8 cellular contexts compared by ENCODE assay signal in the genomic region with DNA sequence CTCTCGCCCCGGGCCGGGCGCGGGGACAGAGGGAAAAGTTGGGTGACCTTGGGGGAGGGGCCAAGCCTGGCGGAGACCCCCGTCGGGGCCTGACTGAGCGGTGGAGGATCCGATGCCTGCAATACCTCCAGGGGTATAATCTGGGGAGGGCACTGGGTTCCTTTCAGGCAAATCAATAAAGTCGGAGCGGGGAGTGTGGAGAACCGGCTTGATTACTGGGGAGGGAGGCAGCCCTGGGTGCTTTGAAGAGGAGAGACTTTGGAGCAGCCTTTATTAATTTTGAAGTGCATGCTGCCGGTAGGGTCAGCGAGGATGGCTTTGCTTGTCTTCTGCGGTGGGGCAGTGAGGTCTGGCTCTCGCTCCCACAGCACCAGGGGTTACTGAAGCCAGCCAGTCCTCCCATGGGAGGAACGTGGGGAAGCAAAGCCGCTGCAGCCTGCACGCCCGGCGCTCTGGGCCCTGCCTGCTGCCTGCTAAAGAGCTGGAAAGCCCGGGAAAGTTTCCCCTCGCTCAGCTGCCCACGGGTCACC. TPM values are rescaled to one million over a fixed set of nuclear protein-coding genes. Genes with fewer than 3 reads are reported as not detected.
A peak's percentile ranks its signal among the peaks of the same experiment; 100 is the strongest.
DNase-seq lines count a peak whose midpoint lies in the region; ATAC-seq and TF ChIP-seq lines count a peak whose summit lies in the region.

No MANE protein-coding gene starts in this region.

- peak overlapping the region; percentile 51 to 79 (median 57) for H3K4me3 ChIP-seq in breast epithelium
- H3K4me3 ChIP-seq in right lobe of liver: peak overlapping the region; percentile 11 to 44 (median 12)
- H3K4me3 ChIP-seq in urinary bladder (ENCODE audit: low read depth, low read length): peak overlapping the region; percentile 67

- no peak for TF ChIP-seq POLR2A in breast epithelium (IDR thresholded peaks at IDR 0.05)
- no peak for TF ChIP-seq POLR2A in right lobe of liver (IDR thresholded peaks at IDR 0.05)

- H3K4me1 Mint-ChIP-seq in MCF 10A (ENCODE audit: insufficient read depth, unreplicated experiment): no peaks in the 10 kb centered on the region

- BruUV-seq in MCF 10A (replicated peaks; lab: Mats Ljungman, UMichigan): no TSS peak

- CTCF ChIA-PET in MCF 10A (lab: Yijun Ruan, JAX): interaction anchor here (0.7 to 1.8 kb wide), 2 partner anchors 12 to 50 kb away, joined by 3 to 7 read pairs; no protein-coding TSS in a partner anchor

- H3K27me3 Mint-ChIP-seq in MCF 10A (ENCODE audit: insufficient read depth, unreplicated experiment): peaks cover 65% of the 10 kb centered on the region

- no peak overlapping the region for H3K27ac Mint-ChIP-seq in MCF 10A (ENCODE audit: low read depth, unreplicated experiment)

- POLR2A ChIA-PET in MCF 10A (lab: Yijun Ruan, JAX): no interaction called here

- H3K36me3 Mint-ChIP-seq in MCF 10A (ENCODE audit: insufficient read depth, unreplicated experiment): no peaks in the 10 kb centered on the region

- H3K4me3 Mint-ChIP-seq in MCF 10A (ENCODE audit: unreplicated experiment): no peak overlapping the region

- intact Hi-C loops in breast epithelium (cut with DNase I; ENCODE audit: low total_unique reads) (no loop called here), MCF 10A (cut with micrococcal nuclease) (no loop called here), right lobe of liver (cut with DNase I) (no loop called here)

- H3K4me1 ChIP-seq in breast epithelium (peaks cover 0 to 5% of the 10 kb centered on the region in 2 donors), right lobe of liver (peaks cover 0 to 4% (median 0%) of the 10 kb centered on the region in 4 donors), urinary bladder (ENCODE audit: insufficient read depth) (no peaks in the 10 kb centered on the region)

- no peak overlapping the region for H3K27ac ChIP-seq in breast epithelium
- no peak overlapping the region for H3K27ac ChIP-seq in right lobe of liver
- no peak overlapping the region for H3K27ac ChIP-seq in urinary bladder (ENCODE audit: low read depth)

- H3K36me3 ChIP-seq in breast epithelium: no peaks in the 10 kb centered on the region
- no peaks in the 10 kb centered on the region for H3K36me3 ChIP-seq in right lobe of liver
- no peaks in the 10 kb centered on the region for H3K36me3 ChIP-seq in urinary bladder (ENCODE audit: insufficient read depth)

- H3K9me3 ChIP-seq in breast epithelium (no peaks in the 10 kb centered on the region), right lobe of liver (no peaks in the 10 kb centered on the region)

- H3K27me3 ChIP-seq in breast epithelium (peaks cover 0 to 20% of the 10 kb centered on the region in 2 donors), right lobe of liver (no peaks in the 10 kb centered on the region)

- ATAC-seq in right lobe of liver (peak; percentile 42 to 55 (median 48)), HG03108 (IDR thresholded peaks at IDR 0.05; ENCODE audit: unreplicated experiment) (no peak)

- peaks cover 8% of the 10 kb centered on the region for H3K9me3 Mint-ChIP-seq in MCF 10A (ENCODE audit: unreplicated experiment)

- TF ChIP-seq CTCF in breast epithelium (IDR thresholded peaks at IDR 0.05) (no peak), MCF 10A (IDR thresholded peaks at IDR 0.05; ENCODE audit: unreplicated experiment) (no peak), right lobe of liver (IDR thresholded peaks at IDR 0.05) (no peak)

- 6% methylated on average over 6 of the region's 25 CpGs for WGBS in right lobe of liver (ENCODE audit: insufficient coverage, low coverage, low lambda C conversion rate, missing lambda C conversion rate)
- 2% methylated on average over 25 of the region's 25 CpGs for WGBS in urinary bladder

- DNase-seq in breast epithelium (ENCODE audit: low spot score in 2 of 2) (no peak), MCF 10A (ENCODE audit: unreplicated experiment) (no peak), brain pericyte (ENCODE audit: low read depth, low spot score) (peak; percentile 12), right lobe of liver (peak in 1 of 3 donors; percentile 22), HCEC 1CT (no peak)
- DNase-seq in stimulated activated CD4-positive, alpha-beta T cell treated with anti-CD3 and anti-CD28 coated beads, Interleukin-12 subunit alpha, Interleukin-12 subunit beta, amount 100 ng/mL, for 4 hours: no peak

RNA-seq across cellular contexts. Expression of a gene that starts 0.4 kb away (rescaled TPM):
- total RNA-seq in breast epithelium: 1 to 10 TPM in 2 of 3 donors, under 1 TPM in 1; 0.33 to 2.2 (median 1.2) TPM
- total RNA-seq in MCF 10A (2022): 0.20 TPM in 1 of 2 replicates, not detected in the other
- under 1 TPM in 4 of 6 experiments, not detected in 2; 0.05 to 0.38 (median 0.22) TPM for total RNA-seq in right lobe of liver
- total RNA-seq in urinary bladder: 4.8 TPM
- 0.79 TPM for polyA plus RNA-seq in urinary bladder

Comparison
In these comparisons a context has a peak if more than half of its experiments do, and no peak if none do; other contexts are left out.
1. H3K4me3 ChIP-seq: peak in every context shown above with its lines; median percentile 67 in urinary bladder; 57 in breast epithelium; 12 in right lobe of liver.